23 cellular contexts compared by ENCODE assay signal in genomic region chr1:15771836-15772516, GRCh38. TPM values are rescaled to one million over a fixed set of nuclear protein-coding genes. Genes with fewer than 3 reads are reported as not detected.
DNase-seq lines count a peak whose midpoint lies in the region; ATAC-seq, FAIRE-seq and TF ChIP-seq lines count a peak whose summit lies in the region.
"Had no signal": no experiment of that assay in that cellular context is flagged by ENCODE, and none has a peak within 500 bp of the region (broad histone marks: within the 10 kb centered on the region; RNA-seq: fewer than 3 reads in every experiment).

No MANE protein-coding gene starts in this region.

- H3K36me3 ChIP-seq in cardiac muscle cell (peaks cover 55% of the 10 kb centered on the region), K562 (ENCODE audit: control insufficient read depth, insufficient read depth, low read length) (no peaks in the 10 kb centered on the region)
- H3K36me3 ChIP-seq: BLaER1, SJCRH30 had no signal

- no peak for TF ChIP-seq EP300 in K562 (IDR thresholded peaks at IDR 0.05; ENCODE audit: low read length)

- ATAC-seq in Right ventricle myocardium superior (ENCODE audit: poor library complexity) = no peak
- peak; percentile 18; the same call in 1 of the 3 replicates for ATAC-seq in K562
- ATAC-seq in HG03175 (IDR thresholded peaks at IDR 0.05; ENCODE audit: unreplicated experiment) = no peak
- ATAC-seq: CD8-positive, alpha-beta T cell; HepG2 had no signal

- no TSS peak for BruUV-seq in K562 (replicated peaks; lab: Mats Ljungman, UMichigan)

- no peak for TF ChIP-seq RAD21 in K562 (CRISPR knock-in tag; conservative IDR thresholded peaks at IDR 0.05 in 1 of 2, IDR thresholded peaks at IDR 0.05 in 1 of 2)

- WGBS in K562 (ENCODE audit: insufficient coverage, low coverage, missing lambda C conversion rate) = 3% methylated on average over 6 of the region's 6 CpGs

- H3K9me3 ChIP-seq in cardiac muscle cell (ENCODE audit: low read depth) (no peaks in the 10 kb centered on the region), K562 (replicated peaks; ENCODE audit: control insufficient read depth, insufficient read depth, low read depth, low read length) (no peaks in the 10 kb centered on the region; the same call in 1 of the 2 replicates)
- H3K9me3 ChIP-seq: BLaER1, SJCRH30 had no signal

- intact Hi-C loops in Right ventricle myocardium superior (cut with DNase I) = no loop called here
- intact Hi-C loops in K562 (cut with micrococcal nuclease) = no loop called here

- no peaks in the 10 kb centered on the region for H3K79me2 ChIP-seq in K562 (ENCODE audit: control insufficient read depth, insufficient read depth, low read length)

- no peaks in the 10 kb centered on the region for H3K4me1 ChIP-seq in cardiac muscle cell (ENCODE audit: low read depth)
- H3K4me1 ChIP-seq in K562 (replicated peaks in 1 of 2; ENCODE audit: control insufficient read depth in 2 of 2, insufficient read depth in 2 of 2, low read length in 2 of 2) = peaks cover 0 to 4% of the 10 kb centered on the region in 2 experiments; a peak in 2 of 5 replicates
- H3K4me1 ChIP-seq: BLaER1, SJCRH30 had no signal

- no peak for TF ChIP-seq POLR2A in K562 (conservative IDR thresholded peaks at IDR 0.05)

- POLR2A ChIA-PET in K562 (lab: Yijun Ruan, JAX) = interaction anchor here (0.6 to 1.3 kb wide), 4 partner anchors 11 to 1133 kb away, joined by 3 to 4 read pairs (median 3); no protein-coding TSS in a partner anchor

- no peaks in the 10 kb centered on the region for H4K20me1 ChIP-seq in K562 (replicated peaks; ENCODE audit: control insufficient read depth, insufficient read depth, low read length)
- H4K20me1 ChIP-seq: BLaER1 had no signal

- H2AFZ ChIP-seq in K562 (ENCODE audit: low read depth, low read length) = no peak overlapping the region

- in situ Hi-C loops in K562 (cut with MboI) = no loop called here

- peak; percentile 6 for FAIRE-seq in K562 (lab: Jason Lieb, UNC)
- FAIRE-seq: D721Med, HepG2 had no signal

- H3K27ac ChIP-seq in cardiac muscle cell = peak overlapping the region; percentile 6
- no peak overlapping the region for H3K27ac ChIP-seq in K562 (ENCODE audit: extremely low read depth, low read depth, low read length)
- H3K27ac ChIP-seq: BLaER1, SJCRH30 had no signal

- peak overlapping the region in 1 of 2 experiments; percentile 28; a peak in 1 of 4 replicates for H3K9ac ChIP-seq in K562 (ENCODE audit: insufficient read depth in 1 of 2, low read depth in 2 of 2, low read length in 2 of 2)
- H3K9ac ChIP-seq: BLaER1 had no signal

- no peak overlapping the region for H3K4me2 ChIP-seq in K562 (ENCODE audit: insufficient read depth, low read length)
- H3K4me2 ChIP-seq: BLaER1 had no signal

- TF ChIP-seq CTCF in cardiac muscle cell (IDR thresholded peaks at IDR 0.05; ENCODE audit: low read depth, low read length) = no peak
- TF ChIP-seq CTCF in K562 (IDR thresholded peaks at IDR 0.05 in 2 of 3, conservative IDR thresholded peaks at IDR 0.05 in 1 of 3; ENCODE audit: insufficient read depth in 2 of 3, low read depth in 1 of 3, low read length in 3 of 3) = no peak

- no peak for DNase-seq in cardiac muscle cell (ENCODE audit: low read depth in 1 of 2, low spot score in 1 of 2)
- no peak for DNase-seq in Right ventricle myocardium superior
- DNase-seq in K562 (ENCODE audit: extremely low read depth in 1 of 4, low spot score in 3 of 4) = no peak
- peak; percentile 55 for DNase-seq in myocyte (ENCODE audit: low read depth)
- DNase-seq in DMS153 treated with DMSO at 0.1 percent for 48 hours (lab: John Stamatoyannopoulos, UW; ENCODE audit: unreplicated experiment) = no peak
- no peak for DNase-seq in Ammon's horn (ENCODE audit: low spot score)
- no peak for DNase-seq in HuH-7 (ENCODE audit: low spot score)
- DNase-seq: 8988T; CD8-positive, alpha-beta T cell; DMS79 treated with DMSO at 0.1 percent for 48 hours; Kasumi-1; NCI-H1105; NCI-H1694 treated with DMSO at 0.1 percent for 48 hours; NCI-H69; NK-92 treated with Interleukin-12 subunit alpha and Interleukin-12 subunit beta, amount 100 ng/mL, for 24 hours; OCI-M1; RPMI8226; SJCRH30 had no signal

- H3K27me3 ChIP-seq in cardiac muscle cell (no peaks in the 10 kb centered on the region), K562 (ENCODE audit: control insufficient read depth in 2 of 2, insufficient read depth in 2 of 2, low read length in 2 of 2) (peaks cover 20 to 61% of the 10 kb centered on the region in 2 experiments)
- H3K27me3 ChIP-seq: BLaER1, SJCRH30 had no signal

- no peaks in the 10 kb centered on the region for H3K9me1 ChIP-seq in K562 (ENCODE audit: control insufficient read depth, insufficient read depth, low read length)

- no peak overlapping the region for H3K4me3 ChIP-seq in cardiac muscle cell
- H3K4me3 ChIP-seq in K562 = no peak overlapping the region
- H3K4me3 ChIP-seq: BLaER1, SJCRH30 had no signal

- CTCF ChIA-PET in K562 (lab: Yijun Ruan, JAX; ENCODE audit: low intra/inter-chr PET ratio) = no interaction called here

RNA-seq across cellular contexts. Expression of gene FBLIM1, which starts 13.4 kb away (rescaled TPM):
- total RNA-seq in cardiac muscle cell (141 and 186 TPM in 2 replicates), Right ventricle myocardium superior (99.1 TPM), K562 (2014; rRNA removed) (0.04 TPM in 1 of 2 replicates, not detected in the other), K562 (2014; rRNA removed; fragmentation: Illumina TruSeq; extraction: Trizol) (not detected in 2 replicates), K562 (2015; rRNA removed; fragmentation: Illumina TruSeq; extraction: Trizol) (not detected in 2 replicates), K562 (2021) (0.18 and 0.24 TPM in 2 replicates), myocyte (38.8 and 103 TPM in 2 replicates)
- polyA plus RNA-seq in cardiac muscle cell (91.6 and 157 TPM in 2 replicates), K562 (2011; rRNA removed) (0.14 and 0.43 TPM in 2 replicates), K562 (2014; fragmentation: Illumina TruSeq; extraction: Trizol) (not detected in 2 replicates), K562 (2014; fragmentation: Nextera tagmentation; extraction: Ambion mirVana) (not detected), K562 (2014; rRNA removed) (not detected in 2 replicates)
- 0.16 TPM in 1 of 2 replicates, not detected in the other for total RNA-seq in K562 (2011; cell fraction: chromatin; rRNA removed; ENCODE audit: low replicate concordance)
- total RNA-seq in K562 (2011; cell fraction: nucleolus; rRNA removed) = 0.50 TPM in 1 of 2 replicates, not detected in the other
- 0.31 TPM in 1 of 2 replicates, not detected in the other for total RNA-seq in K562 (2011; cell fraction: nucleoplasm; rRNA removed)
- polyA plus RNA-seq in K562 (2011; cell fraction: cytosol; rRNA removed) = 0.09 and 0.63 TPM in 2 replicates
- polyA plus RNA-seq in K562 (2011; cell fraction: nucleus; rRNA removed) = 0.10 and 0.20 TPM in 2 replicates
- 0.04 and 0.48 TPM in 2 replicates for polyA plus RNA-seq in K562 (2012)
- 0.11 and 0.27 TPM in 2 replicates for polyA minus RNA-seq in K562 (2011; rRNA and poly(A)+ RNA removed)
- polyA minus RNA-seq in K562 (2011; cell fraction: cytosol; rRNA and poly(A)+ RNA removed) = not detected in 2 replicates
- 0.56 TPM in 1 of 2 replicates, not detected in the other for polyA minus RNA-seq in K562 (2011; cell fraction: nucleus; rRNA and poly(A)+ RNA removed)
- 33.0 TPM for polyA plus RNA-seq in myocyte (2012)

RNA-seq across cellular contexts. Expression of gene TMEM82, which starts 29.7 kb away (rescaled TPM):
- total RNA-seq in cardiac muscle cell (0.51 TPM in 1 of 2 replicates, not detected in the other), Right ventricle myocardium superior (not detected), K562 (2014; rRNA removed) (not detected in 2 replicates), K562 (2014; rRNA removed; fragmentation: Illumina TruSeq; extraction: Trizol) (not detected in 2 replicates), K562 (2015; rRNA removed; fragmentation: Illumina TruSeq; extraction: Trizol) (not detected in 2 replicates), K562 (2021) (not detected in 2 replicates), myocyte (not detected in 2 replicates)
- polyA plus RNA-seq in cardiac muscle cell (not detected in 2 replicates), K562 (2011; rRNA removed) (not detected in 2 replicates), K562 (2014; fragmentation: Illumina TruSeq; extraction: Trizol) (not detected in 2 replicates), K562 (2014; fragmentation: Nextera tagmentation; extraction: Ambion mirVana) (not detected), K562 (2014; rRNA removed) (not detected in 2 replicates)
- total RNA-seq in K562 (2011; cell fraction: chromatin; rRNA removed; ENCODE audit: low replicate concordance) = not detected in 2 replicates
- not detected in 2 replicates for total RNA-seq in K562 (2011; cell fraction: nucleolus; rRNA removed)
- total RNA-seq in K562 (2011; cell fraction: nucleoplasm; rRNA removed) = not detected in 2 replicates
- polyA plus RNA-seq in K562 (2011; cell fraction: cytosol; rRNA removed) = not detected in 2 replicates
- not detected in 2 replicates for polyA plus RNA-seq in K562 (2011; cell fraction: nucleus; rRNA removed)
- not detected in 2 replicates for polyA plus RNA-seq in K562 (2012)
- polyA minus RNA-seq in K562 (2011; rRNA and poly(A)+ RNA removed) = not detected in 2 replicates
- polyA minus RNA-seq in K562 (2011; cell fraction: cytosol; rRNA and poly(A)+ RNA removed) = not detected in 2 replicates
- not detected in 2 replicates for polyA minus RNA-seq in K562 (2011; cell fraction: nucleus; rRNA and poly(A)+ RNA removed)
- polyA plus RNA-seq in myocyte (2012) = not detected
- total RNA-seq: CD8-positive, alpha-beta T cell; G401; SJCRH30 had no signal

RNA-seq across cellular contexts. Expression of gene UQCRHL, which starts 35.5 kb away (rescaled TPM):
- total RNA-seq in cardiac muscle cell (3.9 and 5.0 TPM in 2 replicates), Right ventricle myocardium superior (6.1 TPM), K562 (2014; rRNA removed) (40.7 and 76.9 TPM in 2 replicates), K562 (2014; rRNA removed; fragmentation: Illumina TruSeq; extraction: Trizol) (41.3 and 45.7 TPM in 2 replicates), K562 (2015; rRNA removed; fragmentation: Illumina TruSeq; extraction: Trizol) (19.4 and 21.8 TPM in 2 replicates), K562 (2021) (5.1 and 5.9 TPM in 2 replicates), myocyte (1.5 and 1.6 TPM in 2 replicates)
- polyA plus RNA-seq in cardiac muscle cell (2.5 and 3.2 TPM in 2 replicates), K562 (2011; rRNA removed) (26.3 and 27.6 TPM in 2 replicates), K562 (2014; fragmentation: Illumina TruSeq; extraction: Trizol) (17.6 and 18.9 TPM in 2 replicates), K562 (2014; fragmentation: Nextera tagmentation; extraction: Ambion mirVana) (10 to 100 TPM; 20.4 to 25.8 TPM), K562 (2014; rRNA removed) (13.2 and 27.2 TPM in 2 replicates)
- 2.3 and 3.2 TPM in 2 replicates for total RNA-seq in K562 (2011; cell fraction: chromatin; rRNA removed; ENCODE audit: low replicate concordance)
- total RNA-seq in K562 (2011; cell fraction: nucleolus; rRNA removed) = 2.8 TPM in 2 replicates
- total RNA-seq in K562 (2011; cell fraction: nucleoplasm; rRNA removed) = 4.1 and 4.2 TPM in 2 replicates
- 3.9 and 8.7 TPM in 2 replicates for polyA plus RNA-seq in K562 (2011; cell fraction: cytosol; rRNA removed)
- polyA plus RNA-seq in K562 (2011; cell fraction: nucleus; rRNA removed) = 2.2 and 6.0 TPM in 2 replicates
- 9.1 and 25.6 TPM in 2 replicates for polyA plus RNA-seq in K562 (2012)
- 6.5 and 7.8 TPM in 2 replicates for polyA minus RNA-seq in K562 (2011; rRNA and poly(A)+ RNA removed)
- polyA minus RNA-seq in K562 (2011; cell fraction: cytosol; rRNA and poly(A)+ RNA removed) = 9.1 and 15.2 TPM in 2 replicates
- polyA minus RNA-seq in K562 (2011; cell fraction: nucleus; rRNA and poly(A)+ RNA removed) = 0.67 and 3.4 TPM in 2 replicates
- polyA plus RNA-seq in myocyte (2012) = 3.6 TPM

RNA-seq across cellular contexts. Expression of gene SLC25A34, which starts 35.9 kb away (rescaled TPM):
- total RNA-seq in cardiac muscle cell (6.7 and 6.9 TPM in 2 replicates), Right ventricle myocardium superior (54.3 TPM), K562 (2014; rRNA removed) (0.41 and 0.78 TPM in 2 replicates), K562 (2014; rRNA removed; fragmentation: Illumina TruSeq; extraction: Trizol) (0.06 and 0.11 TPM in 2 replicates), K562 (2015; rRNA removed; fragmentation: Illumina TruSeq; extraction: Trizol) (0.26 and 0.43 TPM in 2 replicates), K562 (2021) (0.13 and 0.16 TPM in 2 replicates), myocyte (5.2 and 13.0 TPM in 2 replicates)
- polyA plus RNA-seq in cardiac muscle cell (1.8 and 2.0 TPM in 2 replicates), K562 (2011; rRNA removed) (0.24 and 0.31 TPM in 2 replicates), K562 (2014; fragmentation: Illumina TruSeq; extraction: Trizol) (0.16 and 0.21 TPM in 2 replicates), K562 (2014; fragmentation: Nextera tagmentation; extraction: Ambion mirVana) (under 1 TPM; 0.01 to 0.03 TPM), K562 (2014; rRNA removed) (0.22 and 0.57 TPM in 2 replicates)
- 0.86 and 1.9 TPM in 2 replicates for total RNA-seq in K562 (2011; cell fraction: chromatin; rRNA removed; ENCODE audit: low replicate concordance)
- total RNA-seq in K562 (2011; cell fraction: nucleolus; rRNA removed) = 1.1 and 1.8 TPM in 2 replicates
- total RNA-seq in K562 (2011; cell fraction: nucleoplasm; rRNA removed) = 1.1 and 1.6 TPM in 2 replicates
- 0.18 and 0.34 TPM in 2 replicates for polyA plus RNA-seq in K562 (2011; cell fraction: cytosol; rRNA removed)
- polyA plus RNA-seq in K562 (2011; cell fraction: nucleus; rRNA removed) = 0.94 and 1.9 TPM in 2 replicates
- 0.25 and 0.55 TPM in 2 replicates for polyA plus RNA-seq in K562 (2012)
- 0.12 and 0.35 TPM in 2 replicates for polyA minus RNA-seq in K562 (2011; rRNA and poly(A)+ RNA removed)
- not detected in 2 replicates for polyA minus RNA-seq in K562 (2011; cell fraction: cytosol; rRNA and poly(A)+ RNA removed)
- 0.40 and 0.78 TPM in 2 replicates for polyA minus RNA-seq in K562 (2011; cell fraction: nucleus; rRNA and poly(A)+ RNA removed)
- 3.2 TPM for polyA plus RNA-seq in myocyte (2012)

Comparison
In these comparisons a context has a peak if more than half of its experiments do, and no peak if none do; other contexts are left out.
1. RNA of gene FBLIM1, which starts 13.4 kb away (total RNA-seq): 141 to 186 TPM in cardiac muscle cell, 99.1 TPM in Right ventricle myocardium superior (single experiment) and 38.8 to 103 TPM in myocyte; 0.04 to 0.50 TPM in K562; every median in the first group is over 10 times any median in the second.